ENCODE assay signal across 11 cellular contexts in the genomic region with DNA sequence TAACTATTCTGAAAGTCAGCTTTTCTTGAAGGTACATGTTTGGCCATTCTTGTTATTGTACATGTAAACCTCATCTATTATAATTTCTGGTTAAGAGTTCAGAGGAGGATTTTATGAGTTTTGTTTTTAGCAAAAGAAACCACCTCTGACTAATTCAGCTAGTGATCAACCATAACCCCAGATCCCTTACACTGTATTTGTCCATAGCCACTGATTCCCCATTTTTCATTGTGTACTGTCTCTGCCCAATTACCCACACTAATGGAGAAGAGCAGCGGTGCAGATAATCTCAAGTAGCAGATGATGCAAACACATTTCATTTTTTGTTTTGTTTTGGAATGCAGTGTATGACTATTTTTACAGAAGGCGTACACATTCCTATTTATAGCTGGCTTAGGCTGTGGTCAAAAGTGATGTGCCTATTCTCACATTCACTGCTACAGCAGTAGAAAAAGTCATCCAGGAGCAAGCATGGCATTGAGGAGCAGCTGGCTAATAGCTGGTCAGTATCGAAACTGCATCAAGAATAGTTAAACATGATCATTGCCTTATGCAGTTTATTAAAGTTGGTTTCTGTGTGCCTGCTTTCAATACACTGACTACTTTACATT.
DNase-seq lines count a peak whose midpoint lies in the region; ATAC-seq and TF ChIP-seq lines count a peak whose summit lies in the region.
"Had no signal": no experiment of that assay in that cellular context is flagged by ENCODE, and none has a peak within 500 bp of the region (broad histone marks: within the 10 kb centered on the region; RNA-seq: fewer than 3 reads in every experiment).

No MANE protein-coding gene starts in this region.

- BruUV-seq in A673 (replicated peaks; lab: Mats Ljungman, UMichigan) (no TSS peak), OCI-LY7 (replicated peaks; lab: Mats Ljungman, UMichigan) (no TSS peak)

- H3K27ac ChIP-seq in MM.1S (ENCODE audit: low read length) (peak overlapping the region; percentile 36; the same call in 1 of the 2 replicates), A673 (ENCODE audit: low read depth, low read length, poor library complexity, severe bottlenecking) (no peak overlapping the region), tibial artery (no peak overlapping the region), OCI-LY7 (ENCODE audit: low read depth, low read length, poor library complexity, severe bottlenecking) (no peak overlapping the region)

- H3K27me3 ChIP-seq in MM.1S (replicated peaks; ENCODE audit: insufficient read depth, low read length) = no peaks in the 10 kb centered on the region
- H3K27me3 ChIP-seq in A673 (replicated peaks; ENCODE audit: insufficient read depth, low read depth, low read length, poor library complexity) = no peaks in the 10 kb centered on the region
- H3K27me3 ChIP-seq in tibial artery = no peaks in the 10 kb centered on the region

- H3K4me3 ChIP-seq in MM.1S (ENCODE audit: low read length) = no peak overlapping the region
- no peak overlapping the region for H3K4me3 ChIP-seq in A673 (ENCODE audit: low read depth, low read length, poor library complexity, severe bottlenecking)
- H3K4me3 ChIP-seq in tibial artery = no peak overlapping the region
- no peak overlapping the region for H3K4me3 ChIP-seq in OCI-LY7 (ENCODE audit: low read depth, low read length, poor library complexity, severe bottlenecking)

- peak overlapping the region; percentile 28 for H3K4me2 ChIP-seq in MM.1S (ENCODE audit: low read depth, low read length)
- H3K4me2 ChIP-seq in OCI-LY7 (ENCODE audit: low read length) = no peak overlapping the region

- H3K9ac ChIP-seq in MM.1S (ENCODE audit: low read length) = no peak overlapping the region

- H3K4me1 ChIP-seq in MM.1S (ENCODE audit: low read length) = peaks cover 23% of the 10 kb centered on the region
- H3K4me1 ChIP-seq in A673 (ENCODE audit: insufficient read depth, low read length, poor library complexity, severe bottlenecking) = no peaks in the 10 kb centered on the region
- no peaks in the 10 kb centered on the region for H3K4me1 ChIP-seq in tibial artery
- no peaks in the 10 kb centered on the region for H3K4me1 ChIP-seq in OCI-LY7 (ENCODE audit: insufficient read depth, low read length, poor library complexity, severe bottlenecking)

- CTCF ChIA-PET in A673 (lab: Charles Lee) = no interaction called here
- CTCF ChIA-PET in OCI-LY7 (lab: Charles Lee; ENCODE audit: unreplicated experiment) = no interaction called here

- no peaks in the 10 kb centered on the region for H3K36me3 ChIP-seq in MM.1S (replicated peaks; ENCODE audit: insufficient read depth, low read length)
- no peaks in the 10 kb centered on the region for H3K36me3 ChIP-seq in A673 (ENCODE audit: insufficient read depth, low read length, poor library complexity, severe bottlenecking)
- no peaks in the 10 kb centered on the region for H3K36me3 ChIP-seq in tibial artery
- H3K36me3 ChIP-seq in OCI-LY7 (ENCODE audit: insufficient read depth, low read length) = no peaks in the 10 kb centered on the region

- H4K20me1 ChIP-seq in MM.1S (ENCODE audit: insufficient read depth, low read length) (no peaks in the 10 kb centered on the region), OCI-LY7 (ENCODE audit: insufficient read depth, low read length) (no peaks in the 10 kb centered on the region)

- H2AFZ ChIP-seq in MM.1S (ENCODE audit: low read length) (no peak overlapping the region), OCI-LY7 (ENCODE audit: low read length) (no peak overlapping the region)

- intact Hi-C loops in Right ventricle myocardium superior (cut with DNase I) = no loop called here
- intact Hi-C loops in cardiac septum (cut with DNase I) = no loop called here
- intact Hi-C loops in A673 (cut with micrococcal nuclease; ENCODE audit: unreplicated experiment) = no loop called here
- intact Hi-C loops in tibial artery (cut with DNase I; ENCODE audit: low total_unique reads) = no loop called here
- intact Hi-C loops in OCI-LY7 (cut with micrococcal nuclease; ENCODE audit: unreplicated experiment) = no loop called here

- DNase-seq in Right ventricle myocardium superior (no peak), cardiac septum (ENCODE audit: low spot score) (no peak), MM.1S (peak; percentile 92), DMS153 treated with DMSO at 0.1 percent for 48 hours (lab: John Stamatoyannopoulos, UW; ENCODE audit: unreplicated experiment) (no peak), A673 (ENCODE audit: low spot score) (no peak), tibial artery (no peak), OCI-LY7 (ENCODE audit: low spot score) (no peak)
- DNase-seq: activated B cell treated with CpG ODN at 0.5 μM for 24 hours; naive B cell; stimulated activated naive B cell treated with anti-CD40 and anti-IgM and Interleukin-4, amounts not matched to agents 10 μg/mL and 1 μg/mL and 100 μg/mL, for 72 hours had no signal

- no peaks in the 10 kb centered on the region for H3K79me2 ChIP-seq in MM.1S (ENCODE audit: low read length)
- H3K79me2 ChIP-seq in OCI-LY7 (ENCODE audit: insufficient read depth, low read depth, low read length) = no peaks in the 10 kb centered on the region

- no peaks in the 10 kb centered on the region for H3K9me2 ChIP-seq in MM.1S (replicated peaks; ENCODE audit: insufficient read depth, low read length)
- H3K9me2 ChIP-seq in OCI-LY7 (ENCODE audit: insufficient read depth, low read length) = no peaks in the 10 kb centered on the region

- ATAC-seq in Right ventricle myocardium superior (ENCODE audit: poor library complexity) (peak; percentile 77), HG02852 (IDR thresholded peaks at IDR 0.05; ENCODE audit: unreplicated experiment) (peak; percentile 83)
- ATAC-seq: stimulated activated naive B cell treated with anti-CD40 and anti-IgM and Interleukin-4, amounts not matched to agents 10 μg/mL and 1 μg/mL and 100 μg/mL, for 72 hours had no signal

- peaks cover 14% of the 10 kb centered on the region for H3F3A ChIP-seq in MM.1S (ENCODE audit: insufficient read depth, low read length)

- TF ChIP-seq CTCF in MM.1S (IDR thresholded peaks at IDR 0.05; ENCODE audit: low read length) (no peak), A673 (conservative IDR thresholded peaks at IDR 0.05; ENCODE audit: low read depth, low read length) (no peak), tibial artery (IDR thresholded peaks at IDR 0.05) (no peak), OCI-LY7 (conservative IDR thresholded peaks at IDR 0.05; ENCODE audit: low read length) (no peak)

- POLR2A ChIA-PET in A673 (lab: Charles Lee; ENCODE audit: low non-redundant PET) = no interaction called here
- POLR2A ChIA-PET in OCI-LY7 (lab: Charles Lee) = no interaction called here

- no peaks in the 10 kb centered on the region for H3K9me3 ChIP-seq in MM.1S (replicated peaks; ENCODE audit: insufficient read depth, low read length)
- H3K9me3 ChIP-seq in A673 (ENCODE audit: low read depth, low read length, poor library complexity, severe bottlenecking) = no peaks in the 10 kb centered on the region
- no peaks in the 10 kb centered on the region for H3K9me3 ChIP-seq in tibial artery
- no peaks in the 10 kb centered on the region for H3K9me3 ChIP-seq in OCI-LY7 (ENCODE audit: low read length)
